In the genomic region with DNA sequence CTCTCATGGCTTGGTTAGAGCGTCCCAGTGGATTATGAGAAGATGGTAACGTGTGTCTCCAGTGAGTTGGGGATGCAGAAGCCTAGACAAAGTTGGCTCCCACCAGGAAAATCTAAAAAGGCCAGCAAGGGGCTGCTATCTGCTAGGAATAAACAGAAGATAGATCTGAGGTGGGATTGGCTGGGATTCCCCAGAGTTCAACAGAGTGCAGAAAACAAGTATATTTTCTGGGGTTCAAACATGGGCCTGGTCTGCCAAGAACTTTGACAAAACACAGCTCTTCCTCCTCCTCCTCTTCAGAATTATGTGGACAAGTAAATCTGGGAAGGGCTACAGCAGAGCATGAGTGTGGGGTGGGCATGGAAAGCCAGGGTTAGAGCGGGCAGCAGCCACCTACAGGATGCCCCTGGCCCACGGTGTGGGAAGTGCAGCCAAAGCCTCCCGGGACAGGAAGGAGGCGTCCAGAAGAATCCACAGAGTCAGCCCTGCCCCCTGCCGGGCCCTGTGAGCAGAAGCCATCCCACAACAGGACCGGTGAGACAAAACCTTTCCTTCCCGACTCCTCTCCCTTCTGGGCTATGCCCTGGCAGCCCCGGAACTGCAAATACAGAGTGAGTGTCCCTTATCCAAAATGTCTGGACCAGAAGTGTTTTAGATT, we compare ENCODE assay signal across 9 cellular contexts.
A peak's percentile ranks its signal among the peaks of the same experiment; 100 is the strongest.
DNase-seq lines count a peak whose midpoint lies in the region; ATAC-seq, FAIRE-seq and TF ChIP-seq lines count a peak whose summit lies in the region.
"Had no signal": no experiment of that assay in that cellular context is flagged by ENCODE, and none has a peak within 500 bp of the region (broad histone marks: within the 10 kb centered on the region; RNA-seq: fewer than 3 reads in every experiment).

No MANE protein-coding gene starts in this region.

- ATAC-seq in lower lobe of right lung (peak; percentile 45 to 47), GM19351 (IDR thresholded peaks at IDR 0.05; ENCODE audit: unreplicated experiment) (no peak), HG03039 (IDR thresholded peaks at IDR 0.05; ENCODE audit: unreplicated experiment) (no peak), GM21737 (IDR thresholded peaks at IDR 0.05; ENCODE audit: unreplicated experiment) (no peak), GM21447 (IDR thresholded peaks at IDR 0.05; ENCODE audit: unreplicated experiment) (no peak)

- intact Hi-C loops in lower lobe of right lung (cut with DNase I) = no loop called here

- H3K4me3 ChIP-seq in bronchial epithelial cell (ENCODE audit: low read depth, low read length) (no peak overlapping the region), lower lobe of right lung (no peak overlapping the region)

- H3K36me3 ChIP-seq in bronchial epithelial cell (ENCODE audit: control insufficient read depth, insufficient read depth, low read length) (no peaks in the 10 kb centered on the region), lower lobe of right lung (no peaks in the 10 kb centered on the region)

- peaks cover 41% of the 10 kb centered on the region for H3K4me1 ChIP-seq in lower lobe of right lung

- H3K27me3 ChIP-seq in bronchial epithelial cell (ENCODE audit: control insufficient read depth, insufficient read depth, low read length) (no peaks in the 10 kb centered on the region), lower lobe of right lung (ENCODE audit: low read depth) (peaks cover 6% of the 10 kb centered on the region)

- DNase-seq in GM10266 (ENCODE audit: extremely low spot score) = no peak
- peak; percentile 9 to 69 for DNase-seq in NCI-H526 (lab: John Stamatoyannopoulos, UW)
- DNase-seq in bronchial epithelial cell (ENCODE audit: low read depth) = peak; percentile 21
- no peak for DNase-seq in lower lobe of right lung

- H3K9me3 ChIP-seq in lower lobe of right lung = no peaks in the 10 kb centered on the region

- no peak overlapping the region for H3K27ac ChIP-seq in lower lobe of right lung
- H3K27ac ChIP-seq: epithelial cell of prostate had no signal

- no peak for FAIRE-seq in bronchial epithelial cell (lab: Jason Lieb, UNC)

- peak; percentile 42 for TF ChIP-seq CTCF in GM10266 (IDR thresholded peaks at IDR 0.05; ENCODE audit: control insufficient read depth, insufficient read depth, low read depth, missing control alignments)
- TF ChIP-seq CTCF in bronchial epithelial cell (IDR thresholded peaks at IDR 0.05; ENCODE audit: insufficient read depth, low read length, severe bottlenecking) = peak; percentile 65
- TF ChIP-seq CTCF in lower lobe of right lung (IDR thresholded peaks at IDR 0.05) = peak; percentile 56

Comparison
In these comparisons a context has a peak if more than half of its experiments do, and no peak if none do; other contexts are left out.
1. DNase-seq: peak in NCI-H526 (2 of 2) and bronchial epithelial cell (single experiment); none in GM10266 (single experiment) and lower lobe of right lung (single experiment).
2. ATAC-seq: peak in lower lobe of right lung (2 of 2); none in GM19351 (single experiment), HG03039 (single experiment), GM21737 (single experiment) and GM21447 (single experiment).
3. Peak in every context shown above with its lines, with median percentiles within 50 percentile points of each other: CTCF ChIP-seq.